In genomic region chr3:50525987-50526386, GRCh38 we compare ENCODE assay signal across 8 cellular contexts. TPM values are rescaled to one million over a fixed set of nuclear protein-coding genes. Genes with fewer than 3 reads are reported as not detected.
DNase-seq lines count a peak whose midpoint lies in the region; ATAC-seq and TF ChIP-seq lines count a peak whose summit lies in the region.

No MANE protein-coding gene starts in this region.

- no peak overlapping the region for H3K27ac Mint-ChIP-seq in CD4-positive, alpha-beta memory T cell
- no peak overlapping the region for H3K27ac Mint-ChIP-seq in activated CD4-positive, alpha-beta memory T cell treated with anti-CD3 and anti-CD28 coated beads, Interleukin-2, amount 10 ng/mL, durations not matched to agents 7 days and 5 days

- H3K27me3 Mint-ChIP-seq in CD4-positive, alpha-beta memory T cell, result peaks cover 5 to 15% of the 10 kb centered on the region in 2 donors
- peaks cover 17% of the 10 kb centered on the region for H3K27me3 Mint-ChIP-seq in activated CD4-positive, alpha-beta memory T cell treated with anti-CD3 and anti-CD28 coated beads, Interleukin-2, amount 10 ng/mL, durations not matched to agents 7 days and 5 days

- POLR2A ChIA-PET in CD4-positive, alpha-beta memory T cell (lab: Charles Lee; ENCODE audit: partially characterized antibody), result no interaction called here
- POLR2A ChIA-PET in activated CD4-positive, alpha-beta memory T cell treated with anti-CD3 and anti-CD28 coated beads, Interleukin-2, amount 10 ng/mL, durations not matched to agents 7 days and 5 days (lab: Charles Lee), result no interaction called here

- H3K9me3 Mint-ChIP-seq in CD4-positive, alpha-beta memory T cell, result no peaks in the 10 kb centered on the region
- no peaks in the 10 kb centered on the region for H3K9me3 Mint-ChIP-seq in activated CD4-positive, alpha-beta memory T cell treated with anti-CD3 and anti-CD28 coated beads, Interleukin-2, amount 10 ng/mL, durations not matched to agents 7 days and 5 days

- TF ChIP-seq CTCF in fibroblast of villous mesenchyme (IDR thresholded peaks at IDR 0.05; ENCODE audit: insufficient read depth, low read depth, low read length), result no peak
- TF ChIP-seq CTCF in prostate gland (IDR thresholded peaks at IDR 0.05), result no peak

- no peak overlapping the region for H3K4me3 ChIP-seq in CD4-positive, alpha-beta memory T cell (ENCODE audit: low read length in 2 of 2)
- H3K4me3 ChIP-seq in fibroblast of villous mesenchyme (ENCODE audit: low read depth, low read length) (no peak overlapping the region), prostate gland (no peak overlapping the region)

- intact Hi-C loops in CD4-positive, alpha-beta memory T cell (cut with micrococcal nuclease), result no loop called here
- intact Hi-C loops in prostate gland (cut with DNase I), result no loop called here

- H3K27ac ChIP-seq in CD4-positive, alpha-beta memory T cell (ENCODE audit: low read depth, low read length), result no peak overlapping the region
- H3K27ac ChIP-seq in prostate gland, result no peak overlapping the region

- no peaks in the 10 kb centered on the region for H3K4me1 Mint-ChIP-seq in CD4-positive, alpha-beta memory T cell
- H3K4me1 Mint-ChIP-seq in activated CD4-positive, alpha-beta memory T cell treated with anti-CD3 and anti-CD28 coated beads, Interleukin-2, amount 10 ng/mL, durations not matched to agents 7 days and 5 days, result peaks cover 7% of the 10 kb centered on the region

- H3K4me3 Mint-ChIP-seq in CD4-positive, alpha-beta memory T cell, result no peak overlapping the region
- no peak overlapping the region for H3K4me3 Mint-ChIP-seq in activated CD4-positive, alpha-beta memory T cell treated with anti-CD3 and anti-CD28 coated beads, Interleukin-2, amount 10 ng/mL, durations not matched to agents 7 days and 5 days

- no peak for TF ChIP-seq POLR2A in prostate gland (IDR thresholded peaks at IDR 0.05)

- H3K36me3 ChIP-seq in CD4-positive, alpha-beta memory T cell (ENCODE audit: insufficient read depth, low read length), result no peaks in the 10 kb centered on the region
- H3K36me3 ChIP-seq in prostate gland, result no peaks in the 10 kb centered on the region

- no peaks in the 10 kb centered on the region for H3K36me3 Mint-ChIP-seq in CD4-positive, alpha-beta memory T cell
- no peaks in the 10 kb centered on the region for H3K36me3 Mint-ChIP-seq in activated CD4-positive, alpha-beta memory T cell treated with anti-CD3 and anti-CD28 coated beads, Interleukin-2, amount 10 ng/mL, durations not matched to agents 7 days and 5 days (ENCODE audit: low read depth)

- DNase-seq in CD4-positive, alpha-beta memory T cell, result peak in 4 of 5 donors; percentile 12 to 37 (median 28)
- peak; percentile 33 for DNase-seq in LHCN-M2 (ENCODE audit: low read depth)
- peak; percentile 81 for DNase-seq in activated CD4-positive, alpha-beta memory T cell treated with anti-CD3 and anti-CD28 coated beads, Interleukin-2, amount 10 ng/mL, durations not matched to agents 7 days and 5 days
- DNase-seq in fibroblast of villous mesenchyme (ENCODE audit: low read depth), result peak; percentile 43
- peak; percentile 54 to 69 for DNase-seq in stimulated activated CD4-positive, alpha-beta T cell treated with anti-CD3 and anti-CD28 coated beads, Interleukin-15, amount 100 ng/mL, for 48 hours (ENCODE audit: low read depth in 2 of 2)
- DNase-seq in prostate gland (ENCODE audit: low spot score), result no peak
- no peak for DNase-seq in NCI-H2171 treated with DMSO at 0.1 percent for 48 hours (lab: John Stamatoyannopoulos, UW)

- no peaks in the 10 kb centered on the region for H3K27me3 ChIP-seq in CD4-positive, alpha-beta memory T cell (ENCODE audit: insufficient read depth, low read length)
- no peaks in the 10 kb centered on the region for H3K27me3 ChIP-seq in prostate gland (replicated peaks; ENCODE audit: insufficient read depth)

- 22% methylated on average over 6 of the region's 6 CpGs for WGBS in prostate gland

- CTCF ChIA-PET in CD4-positive, alpha-beta memory T cell (lab: Charles Lee; ENCODE audit: partially characterized antibody), result no interaction called here
- CTCF ChIA-PET in activated CD4-positive, alpha-beta memory T cell treated with anti-CD3 and anti-CD28 coated beads, Interleukin-2, amount 10 ng/mL, durations not matched to agents 7 days and 5 days (lab: Charles Lee), result no interaction called here

- no peak for ATAC-seq in GM19467 (IDR thresholded peaks at IDR 0.05; ENCODE audit: unreplicated experiment)

- no peaks in the 10 kb centered on the region for H3K9me3 ChIP-seq in CD4-positive, alpha-beta memory T cell (ENCODE audit: control insufficient read depth in 1 of 2, low read length in 2 of 2)
- H3K9me3 ChIP-seq in prostate gland, result no peaks in the 10 kb centered on the region

- no peaks in the 10 kb centered on the region for H3K4me1 ChIP-seq in CD4-positive, alpha-beta memory T cell (ENCODE audit: insufficient read depth, low read length)
- H3K4me1 ChIP-seq in prostate gland (replicated peaks), result no peaks in the 10 kb centered on the region

RNA-seq across cellular contexts. Expression of gene CACNA2D2, which starts 22.6 kb away (rescaled TPM):
- total RNA-seq in CD4-positive, alpha-beta memory T cell, result 1 to 10 TPM; 1.7 to 1.9 TPM
- under 1 TPM in 1 of 2 donors, not detected in 1; 0.24 TPM for polyA plus RNA-seq in CD4-positive, alpha-beta memory T cell
- total RNA-seq in LHCN-M2 (2014; rRNA removed), result not detected in 2 replicates
- 0.05 TPM for polyA plus RNA-seq in LHCN-M2 (2012)
- total RNA-seq in activated CD4-positive, alpha-beta memory T cell treated with anti-CD3 and anti-CD28 coated beads, Interleukin-2, amount 10 ng/mL, durations not matched to agents 7 days and 5 days, result under 1 TPM; 0.45 to 0.55 TPM
- total RNA-seq in fibroblast of villous mesenchyme, result not detected in 2 replicates
- 1 to 10 TPM; 5.6 to 9.1 TPM for total RNA-seq in prostate gland

RNA-seq across cellular contexts. Expression of gene C3orf18, which starts 41.6 kb away (rescaled TPM):
- total RNA-seq in CD4-positive, alpha-beta memory T cell, result 10 to 100 TPM; 14.3 to 16.2 TPM
- 10 to 100 TPM; 14.2 to 22.3 TPM for polyA plus RNA-seq in CD4-positive, alpha-beta memory T cell
- 15.1 and 18.7 TPM in 2 replicates for total RNA-seq in LHCN-M2 (2014; rRNA removed)
- 9.4 TPM for polyA plus RNA-seq in LHCN-M2 (2012)
- 10 to 100 TPM; 14.6 to 17.5 TPM for total RNA-seq in activated CD4-positive, alpha-beta memory T cell treated with anti-CD3 and anti-CD28 coated beads, Interleukin-2, amount 10 ng/mL, durations not matched to agents 7 days and 5 days
- 9.1 and 13.5 TPM in 2 replicates for total RNA-seq in fibroblast of villous mesenchyme
- 10 to 100 TPM in 1 of 2 donors, 1 to 10 TPM in 1; 7.5 to 11.0 TPM for total RNA-seq in prostate gland

RNA-seq across cellular contexts. Expression of gene HEMK1, which starts 43.3 kb away (rescaled TPM):
- total RNA-seq in CD4-positive, alpha-beta memory T cell, result 10 to 100 TPM; 55.3 to 56.7 TPM
- 10 to 100 TPM; 21.2 to 36.7 TPM for polyA plus RNA-seq in CD4-positive, alpha-beta memory T cell
- total RNA-seq in LHCN-M2 (2014; rRNA removed), result 10.5 and 11.4 TPM in 2 replicates
- 14.1 TPM for polyA plus RNA-seq in LHCN-M2 (2012)
- total RNA-seq in activated CD4-positive, alpha-beta memory T cell treated with anti-CD3 and anti-CD28 coated beads, Interleukin-2, amount 10 ng/mL, durations not matched to agents 7 days and 5 days, result 10 to 100 TPM; 49.6 to 50.1 TPM
- 8.6 and 10.0 TPM in 2 replicates for total RNA-seq in fibroblast of villous mesenchyme
- 10 to 100 TPM in 1 of 2 donors, 1 to 10 TPM in 1; 8.5 to 17.1 TPM for total RNA-seq in prostate gland

Comparison
In these comparisons a context has a peak if more than half of its experiments do, and no peak if none do; other contexts are left out.
1. DNase-seq: peak in CD4-positive, alpha-beta memory T cell (4 of 5), LHCN-M2 (single experiment), activated CD4-positive, alpha-beta memory T cell treated with anti-CD3 and anti-CD28 coated beads, Interleukin-2, amount 10 ng/mL, durations not matched to agents 7 days and 5 days (single experiment), fibroblast of villous mesenchyme (single experiment) and stimulated activated CD4-positive, alpha-beta T cell treated with anti-CD3 and anti-CD28 coated beads, Interleukin-15, amount 100 ng/mL, for 48 hours (2 of 2); none in prostate gland (single experiment) and NCI-H2171 treated with DMSO at 0.1 percent for 48 hours (single experiment).